In genomic region chr12:113466770-113467153, GRCh38 we compare ENCODE assay signal across 16 cellular contexts. TPM values are rescaled to one million over a fixed set of nuclear protein-coding genes. Genes with fewer than 3 reads are reported as not detected.
A peak's percentile ranks its signal among the peaks of the same experiment; 100 is the strongest.
DNase-seq lines count a peak whose midpoint lies in the region; ATAC-seq and TF ChIP-seq lines count a peak whose summit lies in the region.
"Had no signal": no experiment of that assay in that cellular context is flagged by ENCODE, and none has a peak within 500 bp of the region (broad histone marks: within the 10 kb centered on the region; RNA-seq: fewer than 3 reads in every experiment).

No MANE protein-coding gene starts in this region.

- H3K4me3 ChIP-seq in mammary epithelial cell (replicated peaks in 1 of 3; ENCODE audit: insufficient read depth in 1 of 3, low read depth in 2 of 3, low read length in 3 of 3), result peak overlapping the region in 2 of 3 experiments; percentile 46 to 54
- H3K4me3 ChIP-seq in upper lobe of right lung, result peak overlapping the region; percentile 33

- H4K20me1 ChIP-seq in mammary epithelial cell (ENCODE audit: insufficient read depth, low read length), result no peaks in the 10 kb centered on the region

- BruUV-seq in mammary epithelial cell (replicated peaks; lab: Mats Ljungman, UMichigan), result no TSS peak

- H3K27ac ChIP-seq in mammary epithelial cell (ENCODE audit: insufficient read depth, low read depth, low read length) (no peak overlapping the region), upper lobe of right lung (no peak overlapping the region)
- H3K27ac ChIP-seq: C4-2B, tibial nerve had no signal

- no peaks in the 10 kb centered on the region for H3K9me3 Mint-ChIP-seq in natural killer cell treated with Interleukin-12 subunit alpha and Interleukin-12 subunit beta and Interleukin-15 and Interleukin-18, amount 100 ng/mL, for 72 hours
- H3K9me3 Mint-ChIP-seq in natural killer cell (no peaks in the 10 kb centered on the region), mesothelial cell of epicardium (no peaks in the 10 kb centered on the region)
- H3K9me3 Mint-ChIP-seq: activated T-cell treated with anti-CD3 and anti-CD28 coated beads, Interleukin-2, amount 50 U/mL, for 24 hours had no signal

- peaks cover 18% of the 10 kb centered on the region in 2 donors for H3K4me1 Mint-ChIP-seq in natural killer cell treated with Interleukin-12 subunit alpha and Interleukin-12 subunit beta and Interleukin-15 and Interleukin-18, amount 100 ng/mL, for 72 hours (ENCODE audit: low read depth in 2 of 2)
- H3K4me1 Mint-ChIP-seq in natural killer cell, result peaks cover 7 to 19% of the 10 kb centered on the region in 2 donors
- peaks cover 27% of the 10 kb centered on the region for H3K4me1 Mint-ChIP-seq in mesothelial cell of epicardium

- intact Hi-C loops in natural killer cell (cut with micrococcal nuclease) (no loop called here), mammary epithelial cell (cut with micrococcal nuclease) (no loop called here), upper lobe of right lung (cut with DNase I) (loop anchor here (10.0 kb wide), 1 partner anchor 448 kb away; no protein-coding TSS in a partner anchor)

- no peak for DNase-seq in natural killer cell treated with Interleukin-12 subunit alpha and Interleukin-12 subunit beta and Interleukin-15 and Interleukin-18, amount 100 ng/mL, for 72 hours (ENCODE audit: low spot score)
- DNase-seq in natural killer cell, result no peak
- no peak for DNase-seq in mammary epithelial cell
- DNase-seq in mesothelial cell of epicardium (ENCODE audit: low spot score in 2 of 2, unreplicated experiment in 2 of 2), result no peak
- no peak for DNase-seq in upper lobe of right lung
- DNase-seq in NCI-H1417 treated with DMSO at 0.1 percent for 48 hours (lab: John Stamatoyannopoulos, UW), result no peak
- no peak for DNase-seq in stimulated activated CD4-positive, alpha-beta T cell treated with anti-CD3 and anti-CD28 coated beads, Interleukin-2, amount 100 ng/mL, for 48 hours
- DNase-seq in COR-L47 (lab: John Stamatoyannopoulos, UW), result no peak
- DNase-seq: activated T-cell treated with anti-CD3 and anti-CD28 coated beads, Interleukin-2, amount 50 U/mL, for 24 hours; GOT3; KG1; NCI-H2081; occipital lobe had no signal

- no peak for ATAC-seq in natural killer cell treated with Interleukin-12 subunit alpha and Interleukin-12 subunit beta and Interleukin-15 and Interleukin-18, amount 100 ng/mL, for 72 hours
- ATAC-seq in natural killer cell (no peak), upper lobe of right lung (no peak)

- peak overlapping the region; percentile 32 for H3K4me3 Mint-ChIP-seq in natural killer cell treated with Interleukin-12 subunit alpha and Interleukin-12 subunit beta and Interleukin-15 and Interleukin-18, amount 100 ng/mL, for 72 hours
- H3K4me3 Mint-ChIP-seq in natural killer cell (no peak overlapping the region), mesothelial cell of epicardium (peak overlapping the region; percentile 58)
- H3K4me3 Mint-ChIP-seq: activated T-cell treated with anti-CD3 and anti-CD28 coated beads, Interleukin-2, amount 50 U/mL, for 24 hours had no signal

- dilution Hi-C loops in mammary epithelial cell (cut with HindIII; ENCODE audit: low sequenced_read_pairs), result no loop called here

- TF ChIP-seq CTCF in natural killer cell (IDR thresholded peaks at IDR 0.05) (no peak), mammary epithelial cell (conservative IDR thresholded peaks at IDR 0.05 in 1 of 2, IDR thresholded peaks at IDR 0.05 in 1 of 2; ENCODE audit: extremely low read depth in 1 of 2, insufficient read depth in 1 of 2, low read depth in 1 of 2, low read length in 2 of 2) (no peak), mesothelial cell of epicardium (IDR thresholded peaks at IDR 0.05; ENCODE audit: unreplicated experiment) (no peak), upper lobe of right lung (IDR thresholded peaks at IDR 0.05) (no peak)

- H3K4me1 ChIP-seq in mammary epithelial cell (ENCODE audit: insufficient read depth, low read length) (peaks cover 23% of the 10 kb centered on the region), upper lobe of right lung (peaks cover 31% of the 10 kb centered on the region)

- peak overlapping the region; percentile 82 for H2AFZ ChIP-seq in mammary epithelial cell (ENCODE audit: low read depth, low read length)

- H3K9me3 ChIP-seq in mammary epithelial cell (replicated peaks; ENCODE audit: insufficient read depth, low read length) (no peaks in the 10 kb centered on the region), upper lobe of right lung (no peaks in the 10 kb centered on the region)
- H3K9me3 ChIP-seq: tibial nerve had no signal

- H3K27ac Mint-ChIP-seq in natural killer cell treated with Interleukin-12 subunit alpha and Interleukin-12 subunit beta and Interleukin-15 and Interleukin-18, amount 100 ng/mL, for 72 hours, result no peak overlapping the region
- no peak overlapping the region for H3K27ac Mint-ChIP-seq in natural killer cell
- no peak overlapping the region for H3K27ac Mint-ChIP-seq in mesothelial cell of epicardium
- H3K27ac Mint-ChIP-seq: activated T-cell treated with anti-CD3 and anti-CD28 coated beads, Interleukin-2, amount 50 U/mL, for 24 hours had no signal

- CTCF ChIA-PET in mammary epithelial cell (lab: Charles Lee; ENCODE audit: low non-redundant PET), result no interaction called here

- peaks cover 36 to 39% of the 10 kb centered on the region in 2 donors for H3K27me3 Mint-ChIP-seq in natural killer cell treated with Interleukin-12 subunit alpha and Interleukin-12 subunit beta and Interleukin-15 and Interleukin-18, amount 100 ng/mL, for 72 hours
- H3K27me3 Mint-ChIP-seq in natural killer cell (ENCODE audit: low read depth in 2 of 2) (peaks cover 60 to 62% of the 10 kb centered on the region in 2 donors), mesothelial cell of epicardium (ENCODE audit: low read depth) (peaks cover 91% of the 10 kb centered on the region)

- peaks cover 6% of the 10 kb centered on the region for H3K36me3 Mint-ChIP-seq in natural killer cell treated with Interleukin-12 subunit alpha and Interleukin-12 subunit beta and Interleukin-15 and Interleukin-18, amount 100 ng/mL, for 72 hours
- no peaks in the 10 kb centered on the region for H3K36me3 Mint-ChIP-seq in natural killer cell
- H3K36me3 Mint-ChIP-seq in mesothelial cell of epicardium, result no peaks in the 10 kb centered on the region

- H3K36me3 ChIP-seq in mammary epithelial cell (ENCODE audit: insufficient read depth, low read length) (no peaks in the 10 kb centered on the region), upper lobe of right lung (no peaks in the 10 kb centered on the region)
- H3K36me3 ChIP-seq: tibial nerve had no signal

- in situ Hi-C loops in mammary epithelial cell (cut with MboI; ENCODE audit: low sequenced_read_pairs in 2 of 2), result loop anchor here (10.0 to 25.0 kb wide), 2 partner anchors 446 to 448 kb away; no protein-coding TSS in a partner anchor

- peaks cover 85% of the 10 kb centered on the region for H3K27me3 ChIP-seq in mammary epithelial cell (ENCODE audit: insufficient read depth, low read length)
- H3K27me3 ChIP-seq in upper lobe of right lung, result peaks cover 99% of the 10 kb centered on the region

- no peaks in the 10 kb centered on the region for H3K79me2 ChIP-seq in mammary epithelial cell (ENCODE audit: insufficient read depth, low read length)

- H3K4me2 ChIP-seq in mammary epithelial cell (ENCODE audit: insufficient read depth, low read depth, low read length), result peak overlapping the region; percentile 93

- 15% methylated on average over 13 of the region's 17 CpGs for WGBS in mammary epithelial cell (ENCODE audit: low coverage, missing lambda C conversion rate)

- no peak overlapping the region for H3K9ac ChIP-seq in mammary epithelial cell (ENCODE audit: insufficient read depth, low read length)

RNA-seq across cellular contexts. Expression of gene LHX5, which starts 4.9 kb away (rescaled TPM):
- not detected for total RNA-seq in natural killer cell treated with Interleukin-12 subunit alpha and Interleukin-12 subunit beta and Interleukin-15 and Interleukin-18, amount 100 ng/mL, for 72 hours
- total RNA-seq in natural killer cell (not detected), mammary epithelial cell (under 1 TPM; 0.49 to 0.67 TPM), mesothelial cell of epicardium (not detected in 3 replicates), upper lobe of right lung (not detected)
- 0.17 TPM for polyA plus RNA-seq in mammary epithelial cell
- not detected for polyA minus RNA-seq in mammary epithelial cell
- total RNA-seq: dermis microvascular lymphatic vessel endothelial cell, occipital lobe, tibial nerve had no signal

RNA-seq across cellular contexts. Expression of gene SDSL, which starts 44.6 kb away (rescaled TPM):
- 1 to 10 TPM in 1 of 2 donors, under 1 TPM in 1; 0.76 to 2.6 TPM for total RNA-seq in natural killer cell treated with Interleukin-12 subunit alpha and Interleukin-12 subunit beta and Interleukin-15 and Interleukin-18, amount 100 ng/mL, for 72 hours
- 1 to 10 TPM; 1.0 to 7.5 (median 3.7) TPM for total RNA-seq in natural killer cell
- 10 to 100 TPM in 1 of 2 donors, 1 to 10 TPM in 1; 5.7 to 10.8 TPM for total RNA-seq in mammary epithelial cell
- 6.1 TPM for polyA plus RNA-seq in mammary epithelial cell
- polyA minus RNA-seq in mammary epithelial cell, result 4.7 TPM
- total RNA-seq in mesothelial cell of epicardium, result 9.5 to 12.9 TPM (median 11.6 TPM) in 3 replicates
- 10.7 TPM for total RNA-seq in upper lobe of right lung
